23 cellular contexts compared by ENCODE assay signal in the genomic region with DNA sequence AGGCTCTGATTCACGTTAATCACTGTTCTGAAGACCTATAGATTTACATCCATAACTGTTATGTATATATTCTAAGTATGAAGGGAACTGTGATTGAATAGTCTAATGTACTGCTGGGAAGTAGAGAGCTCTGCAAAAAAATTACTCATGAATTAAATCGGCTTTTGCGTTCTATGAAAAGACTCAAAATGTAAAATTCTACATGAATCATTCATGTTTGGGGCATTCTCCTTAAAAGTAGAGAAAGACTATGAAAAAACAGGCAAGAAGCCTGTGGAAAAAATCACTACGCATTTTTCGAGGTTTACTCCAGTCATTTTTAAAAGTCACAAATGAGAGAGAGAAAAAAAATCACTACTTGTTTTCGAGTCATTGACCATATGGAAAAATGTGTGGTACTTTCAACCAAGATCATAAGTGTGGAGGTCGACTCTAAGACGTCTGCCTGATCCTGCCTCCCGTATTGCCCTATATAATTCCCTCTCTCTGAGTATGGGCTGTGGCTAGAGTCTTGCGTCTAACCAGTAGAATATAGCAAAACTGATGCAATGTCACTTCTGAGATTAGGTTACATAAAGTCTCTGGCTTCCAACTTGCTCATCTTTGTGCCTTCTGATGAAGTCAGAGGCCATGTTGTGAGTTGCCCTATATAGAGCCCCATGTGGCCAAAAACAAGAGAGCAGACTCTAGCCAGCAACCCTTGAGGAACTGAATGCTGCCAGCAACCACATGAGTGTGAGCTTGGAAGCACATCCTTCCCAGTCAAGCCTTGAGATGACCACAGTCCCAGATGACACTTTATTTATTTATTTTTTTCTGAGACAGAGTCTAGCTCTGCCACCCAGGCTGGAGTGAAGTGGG. TPM values are rescaled to one million over a fixed set of nuclear protein-coding genes. Genes with fewer than 3 reads are reported as not detected.
DNase-seq lines count a peak whose midpoint lies in the region; ATAC-seq, FAIRE-seq and TF ChIP-seq lines count a peak whose summit lies in the region.
"Had no signal": no experiment of that assay in that cellular context is flagged by ENCODE, and none has a peak within 500 bp of the region (broad histone marks: within the 10 kb centered on the region; RNA-seq: fewer than 3 reads in every experiment).

No MANE protein-coding gene starts in this region.

- H3K4me3 ChIP-seq in A549 (no peak overlapping the region), MG63 (no peak overlapping the region), aorta (ENCODE audit: low read length in 2 of 2) (no peak overlapping the region)
- H3K4me3 ChIP-seq: esophagus squamous epithelium, heart left ventricle, prostate gland, testis had no signal

- H3K36me3 ChIP-seq in MG63 = no peaks in the 10 kb centered on the region
- no peaks in the 10 kb centered on the region for H3K36me3 ChIP-seq in aorta (ENCODE audit: control insufficient read depth in 1 of 2, insufficient read depth in 2 of 2, low read length in 1 of 2)
- H3K36me3 ChIP-seq: esophagus squamous epithelium, prostate gland had no signal

- peak; percentile 18 for FAIRE-seq in A549 (lab: Jason Lieb, UNC)
- FAIRE-seq: small intestine had no signal

- TF ChIP-seq EP300 in A549 (IDR thresholded peaks at IDR 0.05) = no peak

- TF ChIP-seq RAD21 in A549 (conservative IDR thresholded peaks at IDR 0.05 in 1 of 2, IDR thresholded peaks at IDR 0.05 in 1 of 2) = no peak

- H3K9me3 ChIP-seq in A549 = peaks cover 4% of the 10 kb centered on the region; the same call in 2 of the 3 replicates
- H3K9me3 ChIP-seq in MG63 = no peaks in the 10 kb centered on the region
- no peaks in the 10 kb centered on the region for H3K9me3 ChIP-seq in aorta (ENCODE audit: control insufficient read depth, low read length)
- H3K9me3 ChIP-seq: prostate gland, testis had no signal

- no peak for TF ChIP-seq POLR2A in A549 (IDR thresholded peaks at IDR 0.05; ENCODE audit: low read length)

- WGBS in A549 (ENCODE audit: missing lambda C conversion rate) = 85% methylated on average over 10 of the region's 10 CpGs
- WGBS in aorta, 2 donors = 78 to 85% methylated on average over 10 of the region's 10 CpGs

- TF ChIP-seq CTCF in A549 (IDR thresholded peaks at IDR 0.05) = no peak
- TF ChIP-seq CTCF in GM12873 (IDR thresholded peaks at IDR 0.05; ENCODE audit: insufficient read depth, low read depth, low read length, missing control alignments) = peak; percentile 25

- POLR2A ChIA-PET in A549 (lab: Yijun Ruan, JAX) = no interaction called here

- H3K4me1 ChIP-seq in A549 (no peaks in the 10 kb centered on the region), aorta (ENCODE audit: control insufficient read depth in 1 of 2, insufficient read depth in 2 of 2, low read length in 2 of 2) (no peaks in the 10 kb centered on the region)
- H3K4me1 ChIP-seq: esophagus squamous epithelium, heart left ventricle, prostate gland, testis had no signal

- H3K27ac ChIP-seq in A549 = no peak overlapping the region
- H3K27ac ChIP-seq in aorta (ENCODE audit: low read depth in 1 of 2, low read length in 2 of 2) = no peak overlapping the region
- H3K27ac ChIP-seq: esophagus squamous epithelium, heart left ventricle, prostate gland, testis had no signal

- H3K4me2 ChIP-seq in A549 = no peak overlapping the region

- CTCF ChIA-PET in A549 (lab: Yijun Ruan, JAX) = interaction anchor here (0.6 kb wide), 1 partner anchor 611 kb away, joined by 3 read pairs; no protein-coding TSS in a partner anchor

- DNase-seq in A549 (ENCODE audit: low read depth in 1 of 2, low spot score in 1 of 2) (peak in 1 of 2 experiments; percentile 19), MG63 (peak; percentile 29), cerebellar cortex (ENCODE audit: low spot score) (peak; percentile 37), SKM-1 treated with dmso at 0.1 percent for 144 hours (lab: John Stamatoyannopoulos, UW; ENCODE audit: unreplicated experiment) (no peak), aorta (no peak), AG08396 (ENCODE audit: low spot score) (no peak)
- DNase-seq: activated CD8-positive, alpha-beta memory T cell treated with anti-CD3 and anti-CD28 coated beads, Interleukin-2, amount 10 ng/mL, durations not matched to agents 7 days and 5 days; activated effector memory CD4-positive, alpha-beta T cell treated with anti-CD3 and anti-CD28 coated beads, Interleukin-2, amount 50 U/mL, for 16 hours; DND-41; effector CD4-positive, alpha-beta T cell; esophagus squamous epithelium; heart left ventricle; HFFc6; mammary epithelial cell; natural killer cell; NCI-H1930; small intestine; stimulated activated CD8-positive, alpha-beta memory T cell treated with anti-CD3 and anti-CD28 coated beads, Interleukin-4, amount 100 ng/mL, for 48 hours; testis had no signal

- H3K27me3 ChIP-seq in MG63 (no peaks in the 10 kb centered on the region), aorta (ENCODE audit: control insufficient read depth in 1 of 2, insufficient read depth in 2 of 2, low read length in 1 of 2) (no peaks in the 10 kb centered on the region)
- H3K27me3 ChIP-seq: esophagus squamous epithelium, testis had no signal

- ATAC-seq in A549 = peak; percentile 68 to 76; a peak in 4 of 6 replicates
- ATAC-seq in aorta (ENCODE audit: low FRiP score) = no peak
- ATAC-seq in GM21737 (IDR thresholded peaks at IDR 0.05; ENCODE audit: unreplicated experiment) = no peak
- ATAC-seq: activated CD8-positive, alpha-beta memory T cell treated with anti-CD3 and anti-CD28 coated beads, Interleukin-2, amount 10 ng/mL, durations not matched to agents 7 days and 5 days; heart left ventricle; natural killer cell had no signal

- intact Hi-C loops in aorta (cut with DNase I) = no loop called here

TF ChIP-seq in A549, 52 proteins besides CTCF, POLR2A, EP300 and RAD21:
- TF ChIP-seq FOSL2 (IDR thresholded peaks at IDR 0.05) (no peak), FOSL2 (CRISPR knock-in tag; IDR thresholded peaks at IDR 0.05) (no peak), GATA3 (IDR thresholded peaks at IDR 0.05; ENCODE audit: borderline replicate concordance) (no peak), NR3C1 (IDR thresholded peaks at IDR 0.05) (no peak), ZNF302 (CRISPR knock-in tag; IDR thresholded peaks at IDR 0.05) (no peak), ZSCAN20 (CRISPR knock-in tag; IDR thresholded peaks at IDR 0.05) (no peak), SREBF2 (IDR thresholded peaks at IDR 0.05) (no peak), PHF8 (IDR thresholded peaks at IDR 0.05; ENCODE audit: borderline replicate concordance, low read depth) (no peak)

RNA-seq across cellular contexts. Expression of a gene that starts 32.1 kb away (rescaled TPM):
- 1.8 and 2.0 TPM in 2 replicates for polyA plus RNA-seq in A549 (2011; rRNA removed)
- polyA plus RNA-seq in A549 (2012; cell fraction: cytosol; rRNA removed) = 0.63 and 1.0 TPM in 2 replicates
- polyA plus RNA-seq in A549 (2012; cell fraction: nucleus; rRNA removed) = 3.0 and 7.6 TPM in 2 replicates
- polyA plus RNA-seq in A549 (2017; fragmentation: RNase III; extraction: RNeasy Plus Mini Kit Qiagen cat#74134 plus additional on column Dnase treatment) = 0.57 to 0.66 TPM (median 0.62 TPM) in 3 replicates
- 0.44 and 0.54 TPM in 2 replicates for polyA minus RNA-seq in A549 (2011; rRNA and poly(A)+ RNA removed)
- total RNA-seq in MG63 (2014; rRNA removed; shearing (Covaris generic); ENCODE audit: low replicate concordance) = not detected in 2 replicates
- 1 to 10 TPM; 3.0 to 4.8 TPM for total RNA-seq in aorta
- 1 to 10 TPM in 1 of 2 donors, under 1 TPM in 1; 0.63 to 2.6 TPM for polyA plus RNA-seq in aorta
- total RNA-seq: activated CD8-positive, alpha-beta memory T cell treated with anti-CD3 and anti-CD28 coated beads, Interleukin-2, amount 10 ng/mL, durations not matched to agents 7 days and 5 days; HFFc6; natural killer cell; T-helper 1 cell treated with Interleukin-12 subunit alpha and Interleukin-12 subunit beta and Interleukin-4 antibody, amounts not matched to agents 30 ng/mL and 1 ng/mL, for 36 hours had no signal

Comparison
In these comparisons a context has a peak if more than half of its experiments do, and no peak if none do; other contexts are left out.
1. ATAC-seq: peak in A549 (2 of 2); none in aorta (single experiment) and GM21737 (single experiment).
2. DNase-seq: peak in MG63 (single experiment) and cerebellar cortex (single experiment); none in SKM-1 treated with dmso at 0.1 percent for 144 hours (single experiment), aorta (0 of 2) and AG08396 (single experiment).